12 cellular contexts compared by ENCODE assay signal in the genomic region with DNA sequence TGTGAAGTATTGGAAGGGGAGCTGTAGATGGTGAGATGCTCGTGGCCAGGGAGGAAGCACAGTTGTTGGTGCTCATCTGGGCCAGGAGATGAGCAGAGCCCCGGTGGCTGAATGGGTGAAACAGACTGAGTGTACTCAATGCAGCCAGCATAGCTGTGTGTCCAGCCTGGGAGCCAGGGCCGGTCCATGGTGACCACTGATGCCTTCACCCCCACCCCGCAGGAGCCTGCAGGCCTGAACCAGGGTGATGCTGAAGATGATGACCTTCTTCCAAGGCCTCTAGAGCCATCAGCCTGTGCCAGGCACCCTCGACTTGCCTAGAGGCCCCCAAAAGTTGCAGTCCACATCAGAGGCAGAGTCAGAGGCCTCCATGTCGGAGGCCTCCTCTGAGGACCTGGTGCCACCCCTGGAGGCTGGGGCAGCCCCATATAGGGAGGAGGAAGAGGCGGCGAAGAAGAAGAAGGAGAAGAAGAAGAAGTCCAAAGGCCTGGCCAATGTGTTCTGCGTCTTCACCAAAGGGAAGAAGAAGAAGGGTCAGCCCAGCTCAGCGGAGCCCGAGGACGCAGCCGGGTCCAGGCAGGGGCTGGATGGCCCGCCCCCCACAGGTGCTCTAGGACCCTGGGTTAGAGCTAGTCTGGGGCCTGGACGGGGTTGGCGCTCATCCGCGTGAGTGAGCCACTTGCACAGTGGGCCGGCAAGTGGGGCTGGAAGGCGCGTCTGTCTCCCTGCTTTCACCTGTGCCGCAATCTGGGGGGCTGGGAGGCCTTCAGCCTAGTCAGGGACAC. TPM values are rescaled to one million over a fixed set of nuclear protein-coding genes. Genes with fewer than 3 reads are reported as not detected.
DNase-seq lines count a peak whose midpoint lies in the region; ATAC-seq and TF ChIP-seq lines count a peak whose summit lies in the region.
"Had no signal": no experiment of that assay in that cellular context is flagged by ENCODE, and none has a peak within 500 bp of the region (broad histone marks: within the 10 kb centered on the region; RNA-seq: fewer than 3 reads in every experiment).

No MANE protein-coding gene starts in this region.

- peak overlapping the region; percentile 42; the same call in 1 of the 2 replicates for H3K4me3 ChIP-seq in iPS-20b (ENCODE audit: low read length)
- H3K4me3 ChIP-seq: SJSA1 had no signal

- DNase-seq in CD14-positive monocyte (ENCODE audit: low spot score): peak; percentile 42
- peak; percentile 57 for DNase-seq in sciatic nerve (ENCODE audit: low spot score)
- no peak for DNase-seq in activated CD4-positive, alpha-beta T cell treated with anti-CD3 and anti-CD28 coated beads, Interleukin-2, amount 10 ng/mL, durations not matched to agents 24 days and 14 days
- no peak for DNase-seq in NCI-H1930 (lab: John Stamatoyannopoulos, UW)
- no peak for DNase-seq in activated CD4-positive, alpha-beta T cell treated with anti-CD3 and anti-CD28 coated beads, Interleukin-2, amount 50 U/mL, for 4 hours
- DNase-seq: foreskin melanocyte, NCI-H2171 had no signal

- H3K27me3 Mint-ChIP-seq in CD14-positive monocyte (ENCODE audit: low read depth in 3 of 3): peaks cover 0 to under 1% (median 0%) of the 10 kb centered on the region in 3 donors
- H3K27me3 Mint-ChIP-seq in brain: peaks cover 15% of the 10 kb centered on the region
- H3K27me3 Mint-ChIP-seq in activated CD4-positive, alpha-beta T cell treated with anti-CD3 and anti-CD28 coated beads, Interleukin-2, amount 10 ng/mL, durations not matched to agents 24 days and 14 days: peaks cover 15% of the 10 kb centered on the region

- H3K27ac Mint-ChIP-seq in CD14-positive monocyte: peak overlapping the region in 6 of 7 donors; percentile 39 to 77 (median 56)
- H3K27ac Mint-ChIP-seq in brain: peak overlapping the region in 2 of 5 experiments; percentile 21 to 66
- H3K27ac Mint-ChIP-seq in activated CD4-positive, alpha-beta T cell treated with anti-CD3 and anti-CD28 coated beads, Interleukin-2, amount 10 ng/mL, durations not matched to agents 24 days and 14 days: no peak overlapping the region

- no peak overlapping the region for H3K9ac ChIP-seq in iPS-20b (ENCODE audit: low read depth, low read length)

- H3K9me3 ChIP-seq in iPS-20b (ENCODE audit: insufficient read depth, low read depth, low read length): no peaks in the 10 kb centered on the region
- H3K9me3 ChIP-seq: SJSA1 had no signal

- no peak overlapping the region for H3K27ac ChIP-seq in iPS-20b (ENCODE audit: low read length)
- H3K27ac ChIP-seq: SJSA1 had no signal

- peaks cover 65% of the 10 kb centered on the region for H3K27me3 ChIP-seq in iPS-20b (ENCODE audit: insufficient read depth, low read length)
- H3K27me3 ChIP-seq: SJSA1 had no signal

- peak overlapping the region; percentile 80 to 95 for H3K4me3 Mint-ChIP-seq in CD14-positive monocyte
- H3K4me3 Mint-ChIP-seq in brain: peak overlapping the region; percentile 72 to 78 (median 76)
- no peak overlapping the region for H3K4me3 Mint-ChIP-seq in activated CD4-positive, alpha-beta T cell treated with anti-CD3 and anti-CD28 coated beads, Interleukin-2, amount 10 ng/mL, durations not matched to agents 24 days and 14 days

- H3K36me3 ChIP-seq in iPS-20b (ENCODE audit: insufficient read depth, low read depth, low read length): no peaks in the 10 kb centered on the region

- TF ChIP-seq CTCF in CD14-positive monocyte (IDR thresholded peaks at IDR 0.05) (no peak), brain (conservative IDR thresholded peaks at IDR 0.05) (no peak)

- H3K36me3 Mint-ChIP-seq in CD14-positive monocyte (peaks cover 55 to 67% of the 10 kb centered on the region in 2 donors), brain (no peaks in the 10 kb centered on the region)
- H3K36me3 Mint-ChIP-seq in activated CD4-positive, alpha-beta T cell treated with anti-CD3 and anti-CD28 coated beads, Interleukin-2, amount 10 ng/mL, durations not matched to agents 24 days and 14 days (ENCODE audit: low read depth): no peaks in the 10 kb centered on the region

- intact Hi-C loops in CD14-positive monocyte (cut with micrococcal nuclease): no loop called here
- intact Hi-C loops in sciatic nerve (cut with DNase I): no loop called here
- intact Hi-C loops in activated CD4-positive, alpha-beta T cell treated with anti-CD3 and anti-CD28 coated beads, Interleukin-2, amount 10 ng/mL, durations not matched to agents 24 days and 14 days (cut with micrococcal nuclease): no loop called here

- H3K4me1 Mint-ChIP-seq in CD14-positive monocyte (peaks cover 43% of the 10 kb centered on the region), brain (peaks cover 45% of the 10 kb centered on the region)
- H3K4me1 Mint-ChIP-seq in activated CD4-positive, alpha-beta T cell treated with anti-CD3 and anti-CD28 coated beads, Interleukin-2, amount 10 ng/mL, durations not matched to agents 24 days and 14 days: peaks cover 2% of the 10 kb centered on the region

- peaks cover 4% of the 10 kb centered on the region; the same call in 1 of the 2 replicates for H3K4me1 ChIP-seq in iPS-20b (ENCODE audit: insufficient read depth, low read length)

- H3K9me3 Mint-ChIP-seq in CD14-positive monocyte: peaks cover 0 to 2% (median 0%) of the 10 kb centered on the region in 7 donors
- H3K9me3 Mint-ChIP-seq in brain: peaks cover 0 to 7% (median 0%) of the 10 kb centered on the region in 5 experiments
- H3K9me3 Mint-ChIP-seq in activated CD4-positive, alpha-beta T cell treated with anti-CD3 and anti-CD28 coated beads, Interleukin-2, amount 10 ng/mL, durations not matched to agents 24 days and 14 days: no peaks in the 10 kb centered on the region

- ATAC-seq in sciatic nerve: no peak
- no peak for ATAC-seq in GM21381 (IDR thresholded peaks at IDR 0.05; ENCODE audit: unreplicated experiment)

RNA-seq across cellular contexts. Expression of gene TNFAIP2, which starts 3.0 kb away (rescaled TPM):
- polyA plus RNA-seq in CD14-positive monocyte: 10 to 100 TPM; 41.5 to 50.8 TPM
- 19.6 TPM for polyA plus RNA-seq in brain (ENCODE audit: insufficient read depth, low read depth, low replicate concordance)
- 142 TPM for total RNA-seq in sciatic nerve
- 0.37 and 0.50 TPM in 2 replicates for total RNA-seq in activated CD4-positive, alpha-beta T cell treated with anti-CD3 and anti-CD28 coated beads, Interleukin-2, amount 10 ng/mL, durations not matched to agents 24 days and 14 days

RNA-seq across cellular contexts. Expression of gene EXOC3L4, which starts 31.8 kb away (rescaled TPM):
- polyA plus RNA-seq in CD14-positive monocyte: not detected
- polyA plus RNA-seq in brain (ENCODE audit: insufficient read depth, low read depth, low replicate concordance): not detected
- total RNA-seq in sciatic nerve: 3.3 TPM
- not detected in 2 replicates for total RNA-seq in activated CD4-positive, alpha-beta T cell treated with anti-CD3 and anti-CD28 coated beads, Interleukin-2, amount 10 ng/mL, durations not matched to agents 24 days and 14 days
- total RNA-seq: mononuclear cell had no signal

RNA-seq across cellular contexts. Expression of gene LBHD2, which starts 42.3 kb away (rescaled TPM):
- polyA plus RNA-seq in CD14-positive monocyte (not detected), brain (ENCODE audit: insufficient read depth, low read depth, low replicate concordance) (not detected)
- not detected for total RNA-seq in sciatic nerve
- not detected in 2 replicates for total RNA-seq in activated CD4-positive, alpha-beta T cell treated with anti-CD3 and anti-CD28 coated beads, Interleukin-2, amount 10 ng/mL, durations not matched to agents 24 days and 14 days
- total RNA-seq: mononuclear cell had no signal

Comparison
In these comparisons a context has a peak if more than half of its experiments do, and no peak if none do; other contexts are left out.
1. DNase-seq: peak in CD14-positive monocyte (single experiment) and sciatic nerve (single experiment); none in activated CD4-positive, alpha-beta T cell treated with anti-CD3 and anti-CD28 coated beads, Interleukin-2, amount 10 ng/mL, durations not matched to agents 24 days and 14 days (single experiment), NCI-H1930 (0 of 2) and activated CD4-positive, alpha-beta T cell treated with anti-CD3 and anti-CD28 coated beads, Interleukin-2, amount 50 U/mL, for 4 hours (0 of 2).
2. RNA of gene TNFAIP2, which starts 3.0 kb away (total RNA-seq): 142 TPM in sciatic nerve (single experiment); 0.37 to 0.50 TPM in activated CD4-positive, alpha-beta T cell treated with anti-CD3 and anti-CD28 coated beads, Interleukin-2, amount 10 ng/mL, durations not matched to agents 24 days and 14 days; every median in the first group is over 10 times any median in the second.